ENCODE assay signal across 8 cellular contexts in the genomic region with DNA sequence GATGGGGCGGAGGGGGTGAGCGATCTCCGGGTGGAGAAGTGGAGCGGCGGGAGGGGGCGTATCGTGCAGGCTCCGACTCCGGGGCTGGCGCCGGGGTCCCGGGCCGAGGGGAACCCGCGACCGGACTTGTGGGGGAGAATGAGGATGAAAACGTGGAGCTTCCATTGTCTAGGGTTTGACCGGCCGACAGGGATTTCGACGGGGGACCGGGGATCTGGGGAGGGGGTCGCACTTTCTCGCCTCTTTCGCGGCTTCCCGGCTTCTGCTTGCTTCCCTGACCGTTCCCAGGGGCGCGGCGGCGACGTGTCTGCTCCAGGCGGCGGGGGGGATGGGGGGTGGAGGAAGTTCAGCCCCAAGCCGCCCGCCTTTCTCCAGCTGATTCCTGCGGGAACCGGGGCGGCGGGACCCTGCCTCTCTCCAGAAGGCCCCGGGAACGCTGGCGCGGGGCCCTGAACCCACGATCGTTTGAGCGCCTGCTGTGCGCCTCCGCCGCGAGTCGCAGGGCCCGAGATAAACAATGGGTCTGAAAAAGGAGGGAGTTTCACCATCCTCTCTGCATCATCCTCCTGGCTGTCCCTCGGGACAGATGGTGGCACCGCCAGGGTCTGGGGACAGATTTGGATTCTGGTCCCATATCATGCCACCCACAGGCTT. TPM values are rescaled to one million over a fixed set of nuclear protein-coding genes. Genes with fewer than 3 reads are reported as not detected.
DNase-seq lines count a peak whose midpoint lies in the region; TF ChIP-seq lines count a peak whose summit lies in the region.

No MANE protein-coding gene starts in this region.

- peaks cover 50% of the 10 kb centered on the region for H3F3A ChIP-seq in MM.1S (ENCODE audit: insufficient read depth, low read length)

- peak; percentile 44 for DNase-seq in ELF-1 (ENCODE audit: low read depth, low spot score)
- peak; percentile 30 for DNase-seq in MM.1S
- DNase-seq in activated T-helper 2 cell treated with anti-CD3 and anti-CD28 coated beads, Interferon-gamma antibody, Interleukin-2, Interleukin-4, amounts not matched to agents 10 μg/mL and 5 μg/mL and 100 μg/mL, durations not matched to agents 14 hours and 24 hours and 36 hours (ENCODE audit: low spot score), result no peak
- DNase-seq in head of caudate nucleus, result peak in 41 of 42 donors; percentile 23 to 79 (median 54)
- DNase-seq in RKO (ENCODE audit: low spot score), result no peak
- DNase-seq in GM19240 (ENCODE audit: insufficient read length, low spot score), result no peak
- no peak for DNase-seq in A172 (ENCODE audit: low spot score)

- H3K27ac ChIP-seq in MM.1S (ENCODE audit: low read length) (peak overlapping the region; percentile 97), parathyroid adenoma (peak overlapping the region; percentile 91)

- H3K79me2 ChIP-seq in MM.1S (ENCODE audit: low read length) (peaks cover 55% of the 10 kb centered on the region), parathyroid adenoma (peaks cover 3% of the 10 kb centered on the region)

- H3K27me3 Mint-ChIP-seq in activated T-helper 2 cell treated with anti-CD3 and anti-CD28 coated beads, Interferon-gamma antibody, Interleukin-2, Interleukin-4, amounts not matched to agents 10 μg/mL and 5 μg/mL and 100 μg/mL, durations not matched to agents 14 hours and 24 hours and 36 hours (ENCODE audit: low read depth), result no peaks in the 10 kb centered on the region

- no peaks in the 10 kb centered on the region for H3K9me2 ChIP-seq in MM.1S (replicated peaks; ENCODE audit: insufficient read depth, low read length)

- peaks cover 12% of the 10 kb centered on the region; the same call in 1 of the 2 replicates for H3K36me3 ChIP-seq in MM.1S (replicated peaks; ENCODE audit: insufficient read depth, low read length)
- H3K36me3 ChIP-seq in parathyroid adenoma (ENCODE audit: control insufficient read depth, insufficient read depth, low read length), result no peaks in the 10 kb centered on the region

- no peaks in the 10 kb centered on the region for H3K27me3 ChIP-seq in MM.1S (replicated peaks; ENCODE audit: insufficient read depth, low read length)
- H3K27me3 ChIP-seq in parathyroid adenoma (ENCODE audit: control insufficient read depth, insufficient read depth, low read length), result no peaks in the 10 kb centered on the region

- H3K36me3 Mint-ChIP-seq in activated T-helper 2 cell treated with anti-CD3 and anti-CD28 coated beads, Interferon-gamma antibody, Interleukin-2, Interleukin-4, amounts not matched to agents 10 μg/mL and 5 μg/mL and 100 μg/mL, durations not matched to agents 14 hours and 24 hours and 36 hours (ENCODE audit: low read depth), result peaks cover 52% of the 10 kb centered on the region

- peak overlapping the region; percentile 99 for H3K4me3 ChIP-seq in MM.1S (ENCODE audit: low read length)
- H3K4me3 ChIP-seq in parathyroid adenoma (ENCODE audit: low read depth, low read length), result peak overlapping the region; percentile 67

- no peak overlapping the region for H2AFZ ChIP-seq in MM.1S (ENCODE audit: low read length)
- peak overlapping the region; percentile 90 for H2AFZ ChIP-seq in parathyroid adenoma

- intact Hi-C loops in activated T-helper 2 cell treated with anti-CD3 and anti-CD28 coated beads, Interferon-gamma antibody, Interleukin-2, Interleukin-4, amounts not matched to agents 10 μg/mL and 5 μg/mL and 100 μg/mL, durations not matched to agents 14 hours and 24 hours and 36 hours (cut with micrococcal nuclease), result loop anchor here (5.0 to 10.0 kb wide), 3 partner anchors 240 to 612 kb away; a partner anchor contains a TSS
- intact Hi-C loops in head of caudate nucleus (cut with DNase I), result loop anchor here (5.0 kb wide), 1 partner anchor 35 kb away; a partner anchor contains a TSS

- no peaks in the 10 kb centered on the region for H4K20me1 ChIP-seq in MM.1S (ENCODE audit: insufficient read depth, low read length)

- TF ChIP-seq CTCF in MM.1S (IDR thresholded peaks at IDR 0.05; ENCODE audit: low read length) (no peak), parathyroid adenoma (IDR thresholded peaks at IDR 0.05) (no peak)

- peak overlapping the region; percentile 96 for H3K27ac Mint-ChIP-seq in activated T-helper 2 cell treated with anti-CD3 and anti-CD28 coated beads, Interferon-gamma antibody, Interleukin-2, Interleukin-4, amounts not matched to agents 10 μg/mL and 5 μg/mL and 100 μg/mL, durations not matched to agents 14 hours and 24 hours and 36 hours

- no peaks in the 10 kb centered on the region for H3K9me3 ChIP-seq in MM.1S (replicated peaks; ENCODE audit: insufficient read depth, low read length)
- H3K9me3 ChIP-seq in parathyroid adenoma (ENCODE audit: control insufficient read depth, low read length), result no peaks in the 10 kb centered on the region

- peaks cover 55% of the 10 kb centered on the region for H3K4me1 Mint-ChIP-seq in activated T-helper 2 cell treated with anti-CD3 and anti-CD28 coated beads, Interferon-gamma antibody, Interleukin-2, Interleukin-4, amounts not matched to agents 10 μg/mL and 5 μg/mL and 100 μg/mL, durations not matched to agents 14 hours and 24 hours and 36 hours (ENCODE audit: low read depth)

- H3K4me2 ChIP-seq in MM.1S (ENCODE audit: low read depth, low read length), result peak overlapping the region; percentile 91
- peak overlapping the region; percentile 88 for H3K4me2 ChIP-seq in parathyroid adenoma (ENCODE audit: low read length)

- peaks cover 18% of the 10 kb centered on the region for H3K4me1 ChIP-seq in MM.1S (ENCODE audit: low read length)
- no peaks in the 10 kb centered on the region for H3K4me1 ChIP-seq in parathyroid adenoma

- H3K9me3 Mint-ChIP-seq in activated T-helper 2 cell treated with anti-CD3 and anti-CD28 coated beads, Interferon-gamma antibody, Interleukin-2, Interleukin-4, amounts not matched to agents 10 μg/mL and 5 μg/mL and 100 μg/mL, durations not matched to agents 14 hours and 24 hours and 36 hours, result no peaks in the 10 kb centered on the region

- peak overlapping the region; percentile 95 for H3K4me3 Mint-ChIP-seq in activated T-helper 2 cell treated with anti-CD3 and anti-CD28 coated beads, Interferon-gamma antibody, Interleukin-2, Interleukin-4, amounts not matched to agents 10 μg/mL and 5 μg/mL and 100 μg/mL, durations not matched to agents 14 hours and 24 hours and 36 hours (ENCODE audit: low read depth)

- H3K9ac ChIP-seq in MM.1S (ENCODE audit: low read length) (peak overlapping the region; percentile 98), parathyroid adenoma (peak overlapping the region; percentile 92)

RNA-seq across cellular contexts. Expression of a gene that starts 0.8 kb away (rescaled TPM):
- 507 and 520 TPM in 2 replicates for total RNA-seq in activated T-helper 2 cell treated with anti-CD3 and anti-CD28 coated beads, Interferon-gamma antibody, Interleukin-2, Interleukin-4, amounts not matched to agents 10 μg/mL and 5 μg/mL and 100 μg/mL, durations not matched to agents 14 hours and 24 hours and 36 hours
- total RNA-seq in A172 (2014; rRNA removed; shearing (Covaris generic)), result 1,516 and 1,534 TPM in 2 replicates

RNA-seq across cellular contexts. Expression of a gene that starts 34.6 kb away (rescaled TPM):
- 256 and 261 TPM in 2 replicates for total RNA-seq in activated T-helper 2 cell treated with anti-CD3 and anti-CD28 coated beads, Interferon-gamma antibody, Interleukin-2, Interleukin-4, amounts not matched to agents 10 μg/mL and 5 μg/mL and 100 μg/mL, durations not matched to agents 14 hours and 24 hours and 36 hours
- 60.3 and 60.8 TPM in 2 replicates for total RNA-seq in A172 (2014; rRNA removed; shearing (Covaris generic))

Comparison
In these comparisons a context has a peak if more than half of its experiments do, and no peak if none do; other contexts are left out.
1. DNase-seq: peak in ELF-1 (single experiment), MM.1S (single experiment) and head of caudate nucleus (41 of 42); none in activated T-helper 2 cell treated with anti-CD3 and anti-CD28 coated beads, Interferon-gamma antibody, Interleukin-2, Interleukin-4, amounts not matched to agents 10 μg/mL and 5 μg/mL and 100 μg/mL, durations not matched to agents 14 hours and 24 hours and 36 hours (single experiment), RKO (single experiment), GM19240 (single experiment) and A172 (single experiment).